ENCODE assay signal across 9 cellular contexts in the genomic region with DNA sequence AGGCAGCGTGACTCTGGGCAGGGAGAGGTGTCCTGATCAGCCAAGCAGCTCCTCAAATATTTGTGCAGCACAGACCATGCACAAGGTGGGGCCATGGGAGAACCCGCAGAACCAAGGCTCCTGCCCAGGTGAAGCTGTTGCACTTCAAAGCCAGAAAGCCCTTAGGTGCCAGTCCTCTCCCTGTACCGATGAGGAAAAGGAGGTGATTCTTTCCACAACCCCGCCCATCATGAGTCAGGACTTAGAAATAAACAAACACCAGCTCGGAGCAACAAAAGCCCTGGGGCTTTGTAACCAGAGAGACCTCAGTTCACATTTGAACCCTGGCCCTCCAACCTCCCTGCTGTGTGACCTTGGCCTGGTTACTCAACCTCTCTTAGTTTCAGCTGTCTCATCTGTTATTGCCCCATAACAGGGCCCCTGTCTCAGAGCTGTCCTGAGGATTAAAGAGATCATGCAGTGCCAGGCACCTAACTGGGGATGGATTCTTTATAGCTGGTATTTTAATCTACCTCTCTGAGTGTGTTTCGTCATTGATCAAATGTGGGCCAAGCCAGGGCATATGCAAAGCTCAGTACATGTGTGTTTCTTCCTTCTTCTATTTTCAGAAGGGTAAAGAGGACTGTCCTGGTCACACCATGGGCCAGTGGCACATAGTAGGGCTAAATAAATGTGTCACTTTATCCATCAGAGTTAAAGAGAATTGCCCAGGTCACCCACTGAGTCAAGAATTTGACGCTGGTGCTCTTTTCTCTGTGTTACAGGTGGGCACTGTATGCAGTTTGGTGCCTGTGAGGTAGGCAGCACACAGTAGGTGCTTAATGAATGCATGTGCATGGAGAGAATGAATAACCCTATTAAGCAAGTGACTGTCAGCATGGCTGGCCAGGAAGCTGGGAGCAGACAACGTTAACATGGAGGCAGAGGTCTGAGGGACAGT. TPM values are rescaled to one million over a fixed set of nuclear protein-coding genes. Genes with fewer than 3 reads are reported as not detected.
DNase-seq lines count a peak whose midpoint lies in the region; ATAC-seq and TF ChIP-seq lines count a peak whose summit lies in the region.
"Had no signal": no experiment of that assay in that cellular context is flagged by ENCODE, and none has a peak within 500 bp of the region (broad histone marks: within the 10 kb centered on the region; RNA-seq: fewer than 3 reads in every experiment).

No MANE protein-coding gene starts in this region.

- no peaks in the 10 kb centered on the region for H3K36me3 ChIP-seq in lung (ENCODE audit: control insufficient read depth in 2 of 2, insufficient read depth in 2 of 2, low read length in 2 of 2)
- no peaks in the 10 kb centered on the region for H3K36me3 ChIP-seq in neuronal stem cell (replicated peaks in 1 of 2; ENCODE audit: control insufficient read depth in 2 of 2, insufficient read depth in 2 of 2, low read length in 2 of 2)

- H3K9me3 Mint-ChIP-seq in Calu3 (ENCODE audit: low read depth, unreplicated experiment), result no peaks in the 10 kb centered on the region

- BruUV-seq in Calu3 (replicated peaks; lab: Mats Ljungman, UMichigan), result no TSS peak

- H3K27ac ChIP-seq in lung (ENCODE audit: low read depth in 1 of 2, low read length in 1 of 2) (no peak overlapping the region), neuronal stem cell (replicated peaks; ENCODE audit: low read length) (no peak overlapping the region)

- no peak overlapping the region for H2BK15ac ChIP-seq in neuronal stem cell (ENCODE audit: low read length)

- no peak overlapping the region for H3K14ac ChIP-seq in neuronal stem cell (ENCODE audit: low read length)

- H3K79me1 ChIP-seq in neuronal stem cell (ENCODE audit: low read depth, low read length), result no peaks in the 10 kb centered on the region

- no peak overlapping the region for H3K4ac ChIP-seq in neuronal stem cell (ENCODE audit: low read length)

- H3K27me3 Mint-ChIP-seq in Calu3 (ENCODE audit: unreplicated experiment), result peaks cover 26% of the 10 kb centered on the region

- no peaks in the 10 kb centered on the region for H3K36me3 Mint-ChIP-seq in Calu3 (ENCODE audit: insufficient read depth, unreplicated experiment)

- H3K4me3 ChIP-seq in LNCaP clone FGC (ENCODE audit: low read depth, low read length) (no peak overlapping the region), lung (no peak overlapping the region), neuronal stem cell (ENCODE audit: low read length in 2 of 2) (peak overlapping the region in 1 of 2 donors; percentile 45)

- peak overlapping the region; percentile 8 for H3K4me3 Mint-ChIP-seq in Calu3 (ENCODE audit: low read depth, unreplicated experiment)

- intact Hi-C loops in Calu3 (cut with micrococcal nuclease; ENCODE audit: unreplicated experiment), result no loop called here

- H2BK5ac ChIP-seq in neuronal stem cell (ENCODE audit: low read length), result no peak overlapping the region

- H4K8ac ChIP-seq in neuronal stem cell (ENCODE audit: low read depth, low read length), result no peak overlapping the region

- no peak overlapping the region for H4K91ac ChIP-seq in neuronal stem cell (ENCODE audit: low read depth, low read length, poor library complexity)

- 57 to 76% methylated on average over 8 of the region's 8 CpGs for whole genome bisulfite sequencing in lung, 2 donors
- WGBS in neuronal stem cell (ENCODE audit: extremely low coverage in 2 of 2, insufficient read length in 2 of 2, insufficient replicate concordance in 1 of 2), 2 donors, result no CpG with 5 or more reads among the region's 8 CpGs

- CTCF ChIA-PET in Calu3 (lab: Charles Lee), result interaction anchor here (1.2 kb wide), 1 partner anchor 25 kb away, joined by 5 read pairs; no protein-coding TSS in a partner anchor

- TF ChIP-seq CTCF in Calu3 (IDR thresholded peaks at IDR 0.05; ENCODE audit: unreplicated experiment) (no peak), LNCaP clone FGC (IDR thresholded peaks at IDR 0.05; ENCODE audit: control insufficient read depth, extremely low read depth, insufficient read depth) (no peak), lung (IDR thresholded peaks at IDR 0.05; ENCODE audit: control extremely low read depth, extremely low read depth) (no peak)

- no peak overlapping the region for H2BK120ac ChIP-seq in neuronal stem cell (ENCODE audit: low read depth, low read length)

- DNase-seq in Calu3 (peak; percentile 71), LNCaP clone FGC (ENCODE audit: low read depth) (peak; percentile 80), brain pericyte (ENCODE audit: low read depth, low spot score) (peak; percentile 75), lung (ENCODE audit: low spot score) (peak; percentile 46), anterior cingulate cortex (lab: John Stamatoyannopoulos, UW) (no peak), neuronal stem cell (ENCODE audit: low spot score) (no peak)
- DNase-seq in activated naive CD4-positive, alpha-beta T cell treated with Interleukin-2 at 50 U/mL for 16 hours, result no peak
- DNase-seq: Karpas-422 had no signal

- H3K4me2 ChIP-seq in neuronal stem cell (ENCODE audit: insufficient read depth, low read length, poor library complexity, severe bottlenecking), result no peak overlapping the region

- no peak overlapping the region for H2AFZ ChIP-seq in neuronal stem cell (ENCODE audit: low read length)

- no peak overlapping the region for H2AK5ac ChIP-seq in neuronal stem cell (ENCODE audit: low read depth, low read length)

- H3K9me3 ChIP-seq in lung (ENCODE audit: control insufficient read depth in 2 of 2, insufficient read depth in 1 of 2, low read length in 1 of 2) (no peaks in the 10 kb centered on the region), neuronal stem cell (replicated peaks in 1 of 2; ENCODE audit: control insufficient read depth in 2 of 2, insufficient read depth in 1 of 2, low read depth in 1 of 2, low read length in 2 of 2) (no peaks in the 10 kb centered on the region)

- peak overlapping the region; percentile 44 for H3K27ac Mint-ChIP-seq in Calu3 (ENCODE audit: unreplicated experiment)

- no peak overlapping the region for H3K9ac ChIP-seq in neuronal stem cell (ENCODE audit: low read depth, low read length, poor library complexity)

- ATAC-seq in lung (ENCODE audit: insufficient read depth, low FRiP score), result peak; percentile 70
- no peak for ATAC-seq in GM19324 (IDR thresholded peaks at IDR 0.05; ENCODE audit: low FRiP score, unreplicated experiment)

- H3K23ac ChIP-seq in neuronal stem cell (ENCODE audit: low read depth, low read length, poor library complexity), result no peak overlapping the region

- no peak overlapping the region for H3K18ac ChIP-seq in neuronal stem cell (ENCODE audit: low read length)

- H3K4me1 ChIP-seq in lung (ENCODE audit: control insufficient read depth in 2 of 2, insufficient read depth in 2 of 2, low read length in 2 of 2) (peaks cover 0 to 1% of the 10 kb centered on the region in 2 donors), neuronal stem cell (ENCODE audit: control insufficient read depth in 2 of 2, insufficient read depth in 1 of 2, low read depth in 1 of 2, low read length in 2 of 2) (peaks cover 0 to 1% of the 10 kb centered on the region in 2 donors)

- no peak overlapping the region for H2BK12ac ChIP-seq in neuronal stem cell (ENCODE audit: low read length)

- peaks cover 33% of the 10 kb centered on the region for H3K4me1 Mint-ChIP-seq in Calu3 (ENCODE audit: low read depth, unreplicated experiment)

- H3K27me3 ChIP-seq in lung (ENCODE audit: control insufficient read depth, insufficient read depth) (no peaks in the 10 kb centered on the region), neuronal stem cell (ENCODE audit: control insufficient read depth in 3 of 3, insufficient read depth in 3 of 3, low read depth in 1 of 3, low read length in 3 of 3) (peaks cover 0 to 52% (median 0%) of the 10 kb centered on the region in 3 experiments)

RNA-seq across cellular contexts. Expression of a gene that starts 1.4 kb away (rescaled TPM):
- 0.24 TPM in 1 of 2 replicates, not detected in the other for total RNA-seq in Calu3 (2022)
- 10 to 100 TPM; 28.7 to 30.1 TPM for total RNA-seq in lung
- 10 to 100 TPM in 1 of 2 donors, 1 to 10 TPM in 1; 8.0 to 24.9 TPM for polyA plus RNA-seq in lung
- polyA plus RNA-seq in neuronal stem cell (2013, experiment 1 of 2), result not detected
- polyA plus RNA-seq in neuronal stem cell (2013, experiment 2 of 2), result not detected

RNA-seq across cellular contexts. Expression of a gene that starts 36.4 kb away (rescaled TPM):
- total RNA-seq in Calu3 (2022), result 316 and 346 TPM in 2 replicates
- total RNA-seq in lung, result 100 to 1,000 TPM; 372 to 468 TPM
- polyA plus RNA-seq in lung, result 100 to 1,000 TPM; 152 to 300 TPM
- polyA plus RNA-seq in neuronal stem cell (2013, experiment 1 of 2), result 98.8 TPM
- polyA plus RNA-seq in neuronal stem cell (2013, experiment 2 of 2), result 96.0 TPM

RNA-seq across cellular contexts. Expression of a gene that starts 36.8 kb away (rescaled TPM):
- total RNA-seq in Calu3 (2022) (5.9 and 8.4 TPM in 2 replicates), lung (1 to 10 TPM; 4.6 to 5.3 TPM)
- 1 to 10 TPM; 1.7 to 2.7 TPM for polyA plus RNA-seq in lung
- 3.7 TPM for polyA plus RNA-seq in neuronal stem cell (2013, experiment 1 of 2)
- 3.8 TPM for polyA plus RNA-seq in neuronal stem cell (2013, experiment 2 of 2)

Comparison
In these comparisons a context has a peak if more than half of its experiments do, and no peak if none do; other contexts are left out.
1. DNase-seq: peak in Calu3 (single experiment), LNCaP clone FGC (single experiment), brain pericyte (single experiment) and lung (single experiment); none in anterior cingulate cortex (0 of 58), activated naive CD4-positive, alpha-beta T cell treated with Interleukin-2 at 50 U/mL for 16 hours (single experiment) and neuronal stem cell (single experiment).
2. RNA of a gene that starts 1.4 kb away (total RNA-seq): 28.7 to 30.1 TPM in lung; 0.24 TPM in Calu3; every median in the first group is over 10 times any median in the second.